ENCODE assay signal across 17 cellular contexts in genomic region chr9:7961076-7961475, GRCh38.
DNase-seq lines count a peak whose midpoint lies in the region; ATAC-seq and TF ChIP-seq lines count a peak whose summit lies in the region.
"Had no signal": no experiment of that assay in that cellular context is flagged by ENCODE, and none has a peak within 500 bp of the region (broad histone marks: within the 10 kb centered on the region; RNA-seq: fewer than 3 reads in every experiment).

No MANE protein-coding gene starts in this region.

- no peak overlapping the region for H3K27ac ChIP-seq in Peyer's patch

- H3K27ac Mint-ChIP-seq in glutamatergic neuron (ENCODE audit: unreplicated experiment) (peak overlapping the region; percentile 98), type B pancreatic cell (peak overlapping the region; percentile 26)

- H3K9me3 Mint-ChIP-seq in glutamatergic neuron (ENCODE audit: unreplicated experiment), result peaks cover 9% of the 10 kb centered on the region
- H3K9me3 Mint-ChIP-seq in type B pancreatic cell, result peaks cover 5% of the 10 kb centered on the region

- TF ChIP-seq POLR2A in Peyer's patch (IDR thresholded peaks at IDR 0.05), result no peak

- DNase-seq in NCI-H748 (lab: John Stamatoyannopoulos, UW; ENCODE audit: unreplicated experiment) (peak; percentile 56), NCI-H748 treated with DMSO at 0.1 percent for 48 hours (lab: John Stamatoyannopoulos, UW) (no peak), glutamatergic neuron (no peak), mucosa of descending colon (no peak), type B pancreatic cell (ENCODE audit: extremely low spot score, unreplicated experiment) (no peak), GM13976 (ENCODE audit: low spot score) (no peak), Peyer's patch (no peak)
- DNase-seq: 8988T, DMS79 treated with DMSO at 0.1 percent for 48 hours, GOT3, NCI-H1092 treated with DMSO at 0.1 percent for 48 hours, NCI-H2081, NCI-H524 had no signal

- H3K36me3 ChIP-seq in mucosa of descending colon (ENCODE audit: low read depth), result no peaks in the 10 kb centered on the region
- no peaks in the 10 kb centered on the region for H3K36me3 ChIP-seq in Peyer's patch

- H3K4me1 Mint-ChIP-seq in glutamatergic neuron (ENCODE audit: low read depth, unreplicated experiment) (peaks cover 68% of the 10 kb centered on the region), type B pancreatic cell (ENCODE audit: unreplicated experiment) (peaks cover 39% of the 10 kb centered on the region)

- intact Hi-C loops in mucosa of descending colon (cut with DNase I, micrococcal nuclease), result no loop called here

- ATAC-seq in mucosa of descending colon (peak; percentile 26), GM21825 (IDR thresholded peaks at IDR 0.05; ENCODE audit: unreplicated experiment) (no peak)
- ATAC-seq: HCT116, K562, Panc1 had no signal

- H3K36me3 Mint-ChIP-seq in glutamatergic neuron (ENCODE audit: unreplicated experiment), result no peaks in the 10 kb centered on the region
- H3K36me3 Mint-ChIP-seq in type B pancreatic cell, result no peaks in the 10 kb centered on the region

- in situ Hi-C loops in GM13976 (cut with MboI; ENCODE audit: low sequenced_read_pairs, unreplicated experiment), result no loop called here

- H3K27me3 Mint-ChIP-seq in glutamatergic neuron (ENCODE audit: unreplicated experiment) (no peaks in the 10 kb centered on the region), type B pancreatic cell (no peaks in the 10 kb centered on the region)

- H3K4me1 ChIP-seq in mucosa of descending colon (ENCODE audit: low read depth) (peaks cover 26% of the 10 kb centered on the region), Peyer's patch (peaks cover 0 to 16% (median 0%) of the 10 kb centered on the region in 4 donors)

- H3K9me3 ChIP-seq in mucosa of descending colon (no peaks in the 10 kb centered on the region), Peyer's patch (no peaks in the 10 kb centered on the region)

- TF ChIP-seq CTCF in glutamatergic neuron (IDR thresholded peaks at IDR 0.05; ENCODE audit: partially characterized antibody, unreplicated experiment) (no peak), mucosa of descending colon (IDR thresholded peaks at IDR 0.05) (no peak), type B pancreatic cell (conservative IDR thresholded peaks at IDR 0.05) (no peak), GM13976 (IDR thresholded peaks at IDR 0.05; ENCODE audit: borderline replicate concordance, control extremely low read depth, extremely low read depth, insufficient read depth, missing control alignments) (no peak), Peyer's patch (IDR thresholded peaks at IDR 0.05) (no peak)

- H3K4me3 ChIP-seq in mucosa of descending colon (no peak overlapping the region), Peyer's patch (no peak overlapping the region)
- H3K4me3 ChIP-seq: K562 had no signal

- H3K4me3 Mint-ChIP-seq in glutamatergic neuron (ENCODE audit: unreplicated experiment) (peak overlapping the region; percentile 8), type B pancreatic cell (peak overlapping the region; percentile 58)

- H3K27me3 ChIP-seq in Peyer's patch, result no peaks in the 10 kb centered on the region
